9 cellular contexts compared by ENCODE assay signal in the genomic region with DNA sequence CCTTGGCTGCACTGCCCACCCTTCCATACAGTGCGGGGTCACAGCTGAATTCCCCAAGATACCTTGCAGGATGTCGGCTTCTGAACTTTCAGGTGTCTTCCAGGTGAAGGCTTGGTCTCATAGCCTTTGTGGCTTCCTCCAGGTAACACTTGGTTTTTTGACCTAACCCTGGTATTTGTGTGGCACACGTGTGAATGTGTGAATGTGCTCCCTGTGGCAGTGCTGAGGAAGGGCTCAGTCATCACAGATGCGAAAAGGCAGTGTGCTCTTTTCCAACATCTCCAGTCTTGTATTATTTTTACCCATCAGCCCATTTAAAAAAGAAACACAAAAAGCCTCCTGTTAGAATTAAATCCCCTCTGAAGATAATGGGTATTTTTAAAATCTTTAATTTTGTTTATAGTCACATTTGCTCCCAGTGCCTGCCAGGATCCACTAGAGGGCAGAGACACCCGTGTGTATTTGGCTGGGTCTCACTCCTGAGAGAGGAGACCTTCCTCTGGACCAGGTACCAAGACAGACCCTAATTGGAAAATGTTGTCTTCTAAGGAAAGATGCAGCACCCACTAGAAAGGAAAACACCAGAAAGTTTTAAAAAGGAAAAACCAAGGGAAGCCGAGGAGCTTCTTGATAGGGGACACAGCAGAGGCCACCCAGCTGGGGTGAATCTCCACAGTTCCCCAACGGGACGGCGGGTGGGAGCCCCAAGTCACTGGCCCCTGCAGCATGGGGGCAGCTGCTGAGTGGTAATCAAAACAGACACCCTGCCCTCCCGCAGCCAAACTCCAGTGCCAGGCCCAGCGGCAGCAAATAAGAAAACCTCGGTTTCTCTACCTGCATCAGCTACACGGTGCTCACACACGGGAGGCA. TPM values are rescaled to one million over a fixed set of nuclear protein-coding genes. Genes with fewer than 3 reads are reported as not detected.
DNase-seq lines count a peak whose midpoint lies in the region; ATAC-seq and TF ChIP-seq lines count a peak whose summit lies in the region.
"Had no signal": no experiment of that assay in that cellular context is flagged by ENCODE, and none has a peak within 500 bp of the region (broad histone marks: within the 10 kb centered on the region; RNA-seq: fewer than 3 reads in every experiment).

No MANE protein-coding gene starts in this region.

- H3K9me3 ChIP-seq in liver (ENCODE audit: control insufficient read depth in 4 of 4, low read length in 3 of 4) (no peaks in the 10 kb centered on the region), ascending aorta (no peaks in the 10 kb centered on the region)

- H3K9ac ChIP-seq in liver (ENCODE audit: low read depth in 1 of 2, low read length in 2 of 2), result no peak overlapping the region

- H3K4me2 ChIP-seq in GM23338, result no peak overlapping the region

- 62% methylated on average over 14 of the region's 14 CpGs for WGBS in liver

- no peak overlapping the region for H3K27ac Mint-ChIP-seq in GM23338

- no peaks in the 10 kb centered on the region for H3K36me3 ChIP-seq in GM23338 (ENCODE audit: insufficient read depth)
- no peaks in the 10 kb centered on the region for H3K36me3 ChIP-seq in liver (ENCODE audit: control insufficient read depth in 4 of 4, insufficient read depth in 3 of 4, low read depth in 1 of 4, low read length in 3 of 4)
- no peaks in the 10 kb centered on the region for H3K36me3 ChIP-seq in ascending aorta

- peak; percentile 89 for TF ChIP-seq RAD21 in liver (IDR thresholded peaks at IDR 0.05)

- peak overlapping the region; percentile 19; the same call in 1 of the 2 replicates for H2AFZ ChIP-seq in GM23338

- no peak for DNase-seq in AG04449 (ENCODE audit: low read depth, low spot score)
- peak; percentile 48 for DNase-seq in GM23338 (ENCODE audit: low spot score)
- no peak for DNase-seq in astrocyte of the spinal cord (ENCODE audit: low read depth, low spot score)
- no peak for DNase-seq in ascending aorta (ENCODE audit: low spot score in 2 of 2)
- no peak for DNase-seq in NCI-H187 treated with DMSO at 0.1 percent for 48 hours (lab: John Stamatoyannopoulos, UW)
- DNase-seq: stimulated activated CD4-positive, alpha-beta T cell treated with anti-CD3 and anti-CD28 coated beads, Interleukin-15, amount 100 ng/mL, for 24 hours had no signal

- H3F3A ChIP-seq in GM23338 (replicated peaks; ENCODE audit: low read depth), result no peaks in the 10 kb centered on the region

- H4K20me1 ChIP-seq in GM23338 (replicated peaks; ENCODE audit: insufficient read depth), result no peaks in the 10 kb centered on the region

- H3K27me3 ChIP-seq in GM23338 (ENCODE audit: insufficient read depth) (no peaks in the 10 kb centered on the region), liver (ENCODE audit: control insufficient read depth in 4 of 4, insufficient read depth in 4 of 4, low read length in 3 of 4) (no peaks in the 10 kb centered on the region), ascending aorta (no peaks in the 10 kb centered on the region)

- H3K27ac ChIP-seq in GM23338 (ENCODE audit: low read depth) (no peak overlapping the region), liver (ENCODE audit: low read depth in 1 of 2, low read length in 2 of 2) (peak overlapping the region; percentile 83), ascending aorta (no peak overlapping the region)

- no peaks in the 10 kb centered on the region for H3K79me2 ChIP-seq in GM23338 (replicated peaks; ENCODE audit: insufficient read depth)

- H3K4me3 Mint-ChIP-seq in GM23338, result no peak overlapping the region

- H3K9me2 ChIP-seq in GM23338 (ENCODE audit: insufficient read depth), result no peaks in the 10 kb centered on the region

- peaks cover 17% of the 10 kb centered on the region for H3K4me1 Mint-ChIP-seq in GM23338

- H3K27me3 Mint-ChIP-seq in GM23338 (ENCODE audit: insufficient read depth, low read depth, poor library complexity), result peaks cover 4% of the 10 kb centered on the region

- intact Hi-C loops in ascending aorta (cut with DNase I), result no loop called here

- H3K36me3 Mint-ChIP-seq in GM23338 (ENCODE audit: low read depth), result no peaks in the 10 kb centered on the region

- H3K4me1 ChIP-seq in GM23338 (ENCODE audit: insufficient read depth) (no peaks in the 10 kb centered on the region), liver (ENCODE audit: control insufficient read depth in 4 of 4, insufficient read depth in 4 of 4, low read length in 3 of 4) (peaks cover 9 to 26% (median 22%) of the 10 kb centered on the region in 4 donors), ascending aorta (no peaks in the 10 kb centered on the region)

- ATAC-seq in GM23338, result peak; percentile 86
- ATAC-seq in HG03175 (IDR thresholded peaks at IDR 0.05; ENCODE audit: unreplicated experiment), result no peak
- no peak for ATAC-seq in GM21619 (IDR thresholded peaks at IDR 0.05; ENCODE audit: unreplicated experiment)

- H3K4me3 ChIP-seq in AG04449 (ENCODE audit: low read depth, low read length) (no peak overlapping the region), GM23338 (no peak overlapping the region), astrocyte of the spinal cord (ENCODE audit: low read depth, low read length) (no peak overlapping the region), liver (ENCODE audit: low read depth in 1 of 3, low read length in 3 of 3) (no peak overlapping the region), ascending aorta (no peak overlapping the region)

- CTCF ChIA-PET in AG04449 (lab: Yijun Ruan, JAX), result interaction anchor here (1.0 to 2.0 kb wide), 2 partner anchors 271 to 617 kb away, joined by 3 to 10 read pairs; no protein-coding TSS in a partner anchor

- H3K9me3 Mint-ChIP-seq in GM23338, result peaks cover 3% of the 10 kb centered on the region; the same call in 2 of the 3 replicates

- TF ChIP-seq CTCF in AG04449 (IDR thresholded peaks at IDR 0.05; ENCODE audit: insufficient read depth, low read length, missing control alignments) (peak; percentile 5), GM23338 (conservative IDR thresholded peaks at IDR 0.05; ENCODE audit: low read depth in 2 of 2) (peak; percentile 73 to 83), astrocyte of the spinal cord (IDR thresholded peaks at IDR 0.05; ENCODE audit: low read depth, low read length) (peak; percentile 42), liver (IDR thresholded peaks at IDR 0.05; ENCODE audit: low read depth, low read length, missing input control) (peak; percentile 76), ascending aorta (IDR thresholded peaks at IDR 0.05) (peak in 1 of 3 experiments; percentile 44)

- in situ Hi-C loops in astrocyte of the spinal cord (cut with HindIII; ENCODE audit: low sequenced_read_pairs), result no loop called here

- POLR2A ChIA-PET in AG04449 (lab: Yijun Ruan, JAX), result no interaction called here

TF ChIP-seq in GM23338, 12 proteins besides CTCF, POLR2A, EP300 and RAD21 (continues in another document):
- TF ChIP-seq CREB1 (CRISPR knock-in tag; IDR thresholded peaks at IDR 0.05; ENCODE audit: low read depth) (no peak), ZNF114 (CRISPR knock-in tag; IDR thresholded peaks at IDR 0.05) (no peak)
- TF ChIP-seq, protein P1, sequence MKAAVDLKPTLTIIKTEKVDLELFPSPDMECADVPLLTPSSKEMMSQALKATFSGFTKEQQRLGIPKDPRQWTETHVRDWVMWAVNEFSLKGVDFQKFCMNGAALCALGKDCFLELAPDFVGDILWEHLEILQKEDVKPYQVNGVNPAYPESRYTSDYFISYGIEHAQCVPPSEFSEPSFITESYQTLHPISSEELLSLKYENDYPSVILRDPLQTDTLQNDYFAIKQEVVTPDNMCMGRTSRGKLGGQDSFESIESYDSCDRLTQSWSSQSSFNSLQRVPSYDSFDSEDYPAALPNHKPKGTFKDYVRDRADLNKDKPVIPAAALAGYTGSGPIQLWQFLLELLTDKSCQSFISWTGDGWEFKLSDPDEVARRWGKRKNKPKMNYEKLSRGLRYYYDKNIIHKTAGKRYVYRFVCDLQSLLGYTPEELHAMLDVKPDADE (IDR thresholded peaks at IDR 0.05), result no peak

TF ChIP-seq in liver, 16 proteins besides CTCF, POLR2A, EP300 and RAD21:
- no peak for TF ChIP-seq ZBTB33 (IDR thresholded peaks at IDR 0.05)
- no peak for TF ChIP-seq YY1 (IDR thresholded peaks at IDR 0.05)
- TF ChIP-seq HNF4G (IDR thresholded peaks at IDR 0.05), result no peak
- no peak for TF ChIP-seq EGR1 (IDR thresholded peaks at IDR 0.05; ENCODE audit: low read depth in 2 of 2)
TF ChIP-seq in liver: peak in this region for 0.

RNA-seq across cellular contexts. Expression of gene FAM110C, which starts 27.7 kb away (rescaled TPM):
- total RNA-seq in GM23338 (2014; rRNA removed; shearing (Covaris generic)), result 20.9 and 24.8 TPM in 2 replicates
- polyA plus RNA-seq in GM23338 (2016; fragmentation: Nextera tagmentation; extraction: Ambion mirVana), result 7.9 and 9.7 TPM in 2 replicates
- 10 to 100 TPM in 1 of 2 donors, 1 to 10 TPM in 1; 5.0 to 18.2 TPM for total RNA-seq in liver
- polyA plus RNA-seq in liver, result 1 to 10 TPM; 4.8 to 4.9 TPM
- 0.43 TPM for total RNA-seq in ascending aorta

Comparison
In these comparisons a context has a peak if more than half of its experiments do, and no peak if none do; other contexts are left out.
1. H3K27ac ChIP-seq: peak in liver (2 of 2); none in GM23338 (single experiment) and ascending aorta (0 of 2).